In the genomic region with DNA sequence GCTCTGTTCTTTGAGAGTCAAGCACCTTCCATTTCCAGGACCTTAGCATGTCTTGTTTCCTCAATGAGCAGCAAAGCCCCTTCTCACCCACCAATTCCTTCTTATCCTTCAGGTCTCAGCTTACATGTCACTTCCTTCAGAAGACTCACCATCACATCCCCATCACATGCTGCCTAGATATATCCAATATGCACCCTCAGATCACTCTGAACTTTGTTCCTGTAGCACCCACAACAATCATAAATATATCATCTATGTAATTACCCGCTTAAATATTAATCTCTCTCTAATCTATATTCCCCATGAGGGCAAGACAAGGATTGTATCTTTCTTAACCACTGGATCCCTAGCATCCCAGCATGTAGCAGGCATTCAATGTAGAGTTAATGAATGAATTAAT, we compare ENCODE assay signal across 20 cellular contexts. TPM values are rescaled to one million over a fixed set of nuclear protein-coding genes. Genes with fewer than 3 reads are reported as not detected.
DNase-seq lines count a peak whose midpoint lies in the region; ATAC-seq and TF ChIP-seq lines count a peak whose summit lies in the region.
"Had no signal": no experiment of that assay in that cellular context is flagged by ENCODE, and none has a peak within 500 bp of the region (broad histone marks: within the 10 kb centered on the region; RNA-seq: fewer than 3 reads in every experiment).

No MANE protein-coding gene starts in this region.

- H3K4me1 Mint-ChIP-seq in activated CD4-positive, alpha-beta memory T cell treated with anti-CD3 and anti-CD28 coated beads for 36 hours (ENCODE audit: low read depth), result peaks cover 77% of the 10 kb centered on the region
- H3K4me1 Mint-ChIP-seq in activated CD4-positive, alpha-beta memory T cell treated with anti-CD3 and anti-CD28 coated beads, Interleukin-2, amount 10 ng/mL, durations not matched to agents 7 days and 5 days, result peaks cover 59% of the 10 kb centered on the region
- peaks cover 81% of the 10 kb centered on the region in 2 donors for H3K4me1 Mint-ChIP-seq in immature natural killer cell

- TF ChIP-seq CTCF in neutrophil (IDR thresholded peaks at IDR 0.05), result no peak

- peak overlapping the region; percentile 53 for H3K27ac ChIP-seq in Karpas-422 (ENCODE audit: low read length)
- peak overlapping the region; percentile 68 for H3K27ac ChIP-seq in neutrophil
- H3K27ac ChIP-seq: upper lobe of right lung had no signal

- H3K36me3 ChIP-seq in Karpas-422 (ENCODE audit: insufficient read depth, low read length) (peaks cover 10% of the 10 kb centered on the region; the same call in 1 of the 2 replicates), neutrophil (no peaks in the 10 kb centered on the region)
- H3K36me3 ChIP-seq: right atrium auricular region, upper lobe of right lung had no signal

- no peak overlapping the region for H3K9ac ChIP-seq in Karpas-422 (ENCODE audit: low read length)

- H4K20me1 ChIP-seq in Karpas-422 (ENCODE audit: insufficient read depth, low read depth, low read length), result peaks cover 41% of the 10 kb centered on the region

- DNase-seq in activated CD4-positive, alpha-beta memory T cell treated with anti-CD3 and anti-CD28 coated beads for 36 hours, result no peak
- no peak for DNase-seq in activated CD4-positive, alpha-beta memory T cell treated with anti-CD3 and anti-CD28 coated beads, Interleukin-2, amount 10 ng/mL, durations not matched to agents 7 days and 5 days
- DNase-seq in Karpas-422 (no peak), immature natural killer cell (no peak)
- DNase-seq: 8988T; activated CD4-positive, alpha-beta T cell treated with anti-CD3 and anti-CD28 coated beads for 4 hours; BE2C; foreskin fibroblast; NCI-H1417 treated with DMSO at 0.1 percent for 48 hours; NCI-H510A treated with DMSO at 0.1 percent for 48 hours; stimulated activated CD4-positive, alpha-beta T cell treated with anti-CD3 and anti-CD28 coated beads, Interleukin-12 subunit alpha, Interleukin-12 subunit beta, amount 100 ng/mL, for 4 hours; stimulated activated CD4-positive, alpha-beta T cell treated with anti-CD3 and anti-CD28 coated beads, Interleukin-4, amount 100 ng/mL, for 4 hours; T-cell; upper lobe of right lung had no signal

- H2AFZ ChIP-seq in Karpas-422 (ENCODE audit: low read length), result no peak overlapping the region

- H3K4me2 ChIP-seq in Karpas-422 (ENCODE audit: low read depth, low read length, poor library complexity, severe bottlenecking), result no peak overlapping the region

- H3K4me3 ChIP-seq in Karpas-422 (ENCODE audit: low read length), result no peak overlapping the region
- H3K4me3 ChIP-seq in neutrophil (ENCODE audit: low read depth in 1 of 2, low read length in 1 of 2), result peak overlapping the region; percentile 6 to 9
- H3K4me3 ChIP-seq: right atrium auricular region, upper lobe of right lung had no signal

- H3K27me3 Mint-ChIP-seq in activated CD4-positive, alpha-beta memory T cell treated with anti-CD3 and anti-CD28 coated beads for 36 hours, result no peaks in the 10 kb centered on the region
- H3K27me3 Mint-ChIP-seq in activated CD4-positive, alpha-beta memory T cell treated with anti-CD3 and anti-CD28 coated beads, Interleukin-2, amount 10 ng/mL, durations not matched to agents 7 days and 5 days, result no peaks in the 10 kb centered on the region
- peaks cover 0 to 2% (median 2%) of the 10 kb centered on the region in 3 donors for H3K27me3 Mint-ChIP-seq in immature natural killer cell (ENCODE audit: low read depth in 3 of 3)
- H3K27me3 Mint-ChIP-seq: T-cell had no signal

- H3K4me1 ChIP-seq in Karpas-422 (ENCODE audit: low read length), result peaks cover 85% of the 10 kb centered on the region
- H3K4me1 ChIP-seq in neutrophil (ENCODE audit: control insufficient read depth in 1 of 2, insufficient read depth in 1 of 2, low read depth in 1 of 2, low read length in 1 of 2), result peaks cover 30 to 47% of the 10 kb centered on the region in 2 experiments
- H3K4me1 ChIP-seq: BE2C had no signal

- H3K36me3 Mint-ChIP-seq in activated CD4-positive, alpha-beta memory T cell treated with anti-CD3 and anti-CD28 coated beads for 36 hours, result peaks cover 6% of the 10 kb centered on the region
- H3K36me3 Mint-ChIP-seq in activated CD4-positive, alpha-beta memory T cell treated with anti-CD3 and anti-CD28 coated beads, Interleukin-2, amount 10 ng/mL, durations not matched to agents 7 days and 5 days (ENCODE audit: low read depth), result peaks cover 40% of the 10 kb centered on the region
- peaks cover 0 to 4% (median 2%) of the 10 kb centered on the region in 3 donors for H3K36me3 Mint-ChIP-seq in immature natural killer cell

- intact Hi-C loops in activated CD4-positive, alpha-beta memory T cell treated with anti-CD3 and anti-CD28 coated beads for 36 hours (cut with micrococcal nuclease), result loop anchor here (5.0 kb wide), 1 partner anchor 46 kb away; no protein-coding TSS in a partner anchor

- H3K9me3 ChIP-seq in Karpas-422 (ENCODE audit: low read length) (no peaks in the 10 kb centered on the region), neutrophil (no peaks in the 10 kb centered on the region)
- H3K9me3 ChIP-seq: BE2C, right atrium auricular region, upper lobe of right lung had no signal

- H3K9me3 Mint-ChIP-seq in activated CD4-positive, alpha-beta memory T cell treated with anti-CD3 and anti-CD28 coated beads for 36 hours, result no peaks in the 10 kb centered on the region
- no peaks in the 10 kb centered on the region for H3K9me3 Mint-ChIP-seq in activated CD4-positive, alpha-beta memory T cell treated with anti-CD3 and anti-CD28 coated beads, Interleukin-2, amount 10 ng/mL, durations not matched to agents 7 days and 5 days
- no peaks in the 10 kb centered on the region for H3K9me3 Mint-ChIP-seq in immature natural killer cell
- H3K9me3 Mint-ChIP-seq: T-cell had no signal

- POLR2A ChIA-PET in activated CD4-positive, alpha-beta memory T cell treated with anti-CD3 and anti-CD28 coated beads for 36 hours (lab: Charles Lee), result interaction anchor here (1.0 kb wide), 1 partner anchor 31 kb away, joined by 3 read pairs; no protein-coding TSS in a partner anchor
- POLR2A ChIA-PET in activated CD4-positive, alpha-beta memory T cell treated with anti-CD3 and anti-CD28 coated beads, Interleukin-2, amount 10 ng/mL, durations not matched to agents 7 days and 5 days (lab: Charles Lee), result interaction anchor here (1.5 to 2.1 kb wide), 2 partner anchors 9 to 17 kb away, joined by 5 to 7 read pairs; no protein-coding TSS in a partner anchor

- ATAC-seq in GM18511 (IDR thresholded peaks at IDR 0.05; ENCODE audit: unreplicated experiment) (no peak), HG03521 (IDR thresholded peaks at IDR 0.05; ENCODE audit: unreplicated experiment) (no peak), HG03460 (IDR thresholded peaks at IDR 0.05; ENCODE audit: unreplicated experiment) (no peak)
- ATAC-seq: Panc1 had no signal

- H3K27me3 ChIP-seq in Karpas-422 (ENCODE audit: low read length) (no peaks in the 10 kb centered on the region), neutrophil (no peaks in the 10 kb centered on the region)
- H3K27me3 ChIP-seq: BE2C, right atrium auricular region, upper lobe of right lung had no signal

- peaks cover 98% of the 10 kb centered on the region for H3K79me2 ChIP-seq in Karpas-422 (ENCODE audit: low read length)

- H3K4me3 Mint-ChIP-seq in activated CD4-positive, alpha-beta memory T cell treated with anti-CD3 and anti-CD28 coated beads for 36 hours, result no peak overlapping the region
- no peak overlapping the region for H3K4me3 Mint-ChIP-seq in activated CD4-positive, alpha-beta memory T cell treated with anti-CD3 and anti-CD28 coated beads, Interleukin-2, amount 10 ng/mL, durations not matched to agents 7 days and 5 days
- peak overlapping the region in 4 of 5 donors; percentile 5 to 67 (median 32) for H3K4me3 Mint-ChIP-seq in immature natural killer cell

- CTCF ChIA-PET in activated CD4-positive, alpha-beta memory T cell treated with anti-CD3 and anti-CD28 coated beads for 36 hours (lab: Charles Lee), result interaction anchor here (0.8 to 3.0 kb wide), 5 partner anchors 11 to 118 kb away, joined by 3 to 14 read pairs (median 10); a partner anchor contains a TSS
- CTCF ChIA-PET in activated CD4-positive, alpha-beta memory T cell treated with anti-CD3 and anti-CD28 coated beads, Interleukin-2, amount 10 ng/mL, durations not matched to agents 7 days and 5 days (lab: Charles Lee), result interaction anchor here (1.4 kb wide), 1 partner anchor 17 kb away, joined by 4 read pairs; no protein-coding TSS in a partner anchor

- no peaks in the 10 kb centered on the region for H3K9me2 ChIP-seq in Karpas-422 (replicated peaks; ENCODE audit: insufficient read depth, low read length)

- peak overlapping the region; percentile 0 for H3K27ac Mint-ChIP-seq in activated CD4-positive, alpha-beta memory T cell treated with anti-CD3 and anti-CD28 coated beads for 36 hours
- no peak overlapping the region for H3K27ac Mint-ChIP-seq in activated CD4-positive, alpha-beta memory T cell treated with anti-CD3 and anti-CD28 coated beads, Interleukin-2, amount 10 ng/mL, durations not matched to agents 7 days and 5 days
- peak overlapping the region; percentile 20 to 67 (median 51) for H3K27ac Mint-ChIP-seq in immature natural killer cell

RNA-seq across cellular contexts. Expression of a gene that starts 30.4 kb away (rescaled TPM):
- total RNA-seq in activated CD4-positive, alpha-beta memory T cell treated with anti-CD3 and anti-CD28 coated beads for 36 hours, result 10 to 100 TPM; 57.3 to 63.8 TPM
- 100 to 1,000 TPM in 1 of 2 experiments, 10 to 100 TPM in 1; 99.5 to 105 TPM for total RNA-seq in activated CD4-positive, alpha-beta memory T cell treated with anti-CD3 and anti-CD28 coated beads, Interleukin-2, amount 10 ng/mL, durations not matched to agents 7 days and 5 days
- total RNA-seq in Karpas-422 (2014; rRNA removed; shearing (Covaris generic); ENCODE audit: low replicate concordance), result 127 and 153 TPM in 2 replicates
- polyA plus RNA-seq in immature natural killer cell, result 10 to 100 TPM in 1 of 3 donors, 1 to 10 TPM in 2; 3.3 to 21.9 (median 8.6) TPM

Comparison
In these comparisons a context has a peak if more than half of its experiments do, and no peak if none do; other contexts are left out.
1. H3K4me3 Mint-ChIP-seq: peak in immature natural killer cell (4 of 5); none in activated CD4-positive, alpha-beta memory T cell treated with anti-CD3 and anti-CD28 coated beads for 36 hours (single experiment) and activated CD4-positive, alpha-beta memory T cell treated with anti-CD3 and anti-CD28 coated beads, Interleukin-2, amount 10 ng/mL, durations not matched to agents 7 days and 5 days (single experiment).